ENCODE assay signal across 8 cellular contexts in genomic region chr9:114504341-114505186, GRCh38. TPM values are rescaled to one million over a fixed set of nuclear protein-coding genes. Genes with fewer than 3 reads are reported as not detected.
DNase-seq lines count a peak whose midpoint lies in the region; ATAC-seq lines count a peak whose summit lies in the region.

No MANE protein-coding gene starts in this region.

- intact Hi-C loops in left ventricle myocardium superior (cut with micrococcal nuclease) (no loop called here), posterior vena cava (cut with DNase I) (loop anchor here (5.0 to 10.0 kb wide), 2 partner anchors 88 to 90 kb away; no protein-coding TSS in a partner anchor)

- ATAC-seq in left ventricle myocardium superior = peak; percentile 79

- DNase-seq in DMS153 (lab: John Stamatoyannopoulos, UW) (peak; percentile 26), DMS153 treated with DMSO at 0.1 percent for 48 hours (lab: John Stamatoyannopoulos, UW; ENCODE audit: unreplicated experiment) (no peak), SHP77 (lab: John Stamatoyannopoulos, UW) (peak; percentile 53 to 76), amniotic epithelial cell (ENCODE audit: low read depth) (peak; percentile 57), left ventricle myocardium superior (peak; percentile 63), posterior vena cava (ENCODE audit: low spot score) (peak; percentile 85), ureter (ENCODE audit: low spot score) (no peak), occipital lobe (lab: John Stamatoyannopoulos, UW) (no peak)

RNA-seq across cellular contexts. Expression of gene WHRN, which starts 0.7 kb away (rescaled TPM):
- 0.57 TPM for total RNA-seq in left ventricle myocardium superior
- 1 to 10 TPM; 2.5 to 2.6 TPM for total RNA-seq in posterior vena cava
- 11.8 TPM for total RNA-seq in ureter
- 0.94 TPM for total RNA-seq in occipital lobe

Comparison
In these comparisons a context has a peak if more than half of its experiments do, and no peak if none do; other contexts are left out.
1. DNase-seq: peak in DMS153 (single experiment), SHP77 (2 of 2), amniotic epithelial cell (single experiment), left ventricle myocardium superior (single experiment) and posterior vena cava (single experiment); none in DMS153 treated with DMSO at 0.1 percent for 48 hours (single experiment), ureter (single experiment) and occipital lobe (single experiment).